ENCODE assay signal across 28 cellular contexts in the genomic region with DNA sequence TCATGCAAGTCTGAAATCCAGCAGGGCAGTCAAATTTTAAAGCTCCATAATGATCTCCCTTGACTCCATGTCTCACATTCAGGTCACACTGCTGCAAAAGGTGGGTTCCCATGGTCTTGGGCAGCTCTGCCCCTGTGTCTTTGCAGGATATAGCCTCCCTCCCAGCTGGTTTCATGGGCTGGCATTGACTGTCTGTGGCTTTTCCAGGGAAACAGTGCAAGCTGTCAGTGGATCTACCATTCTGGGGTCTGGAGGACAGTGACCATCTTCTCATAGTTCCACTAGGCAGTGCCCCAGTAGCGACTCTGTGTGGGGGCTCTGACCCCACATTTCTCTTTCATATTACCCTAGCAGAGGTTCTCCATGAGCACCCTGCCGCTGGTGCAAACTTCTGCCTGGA.
"Had no signal": no experiment of that assay in that cellular context is flagged by ENCODE, and none has a peak within 500 bp of the region (broad histone marks: within the 10 kb centered on the region; RNA-seq: fewer than 3 reads in every experiment).

No MANE protein-coding gene starts in this region.

- DNase-seq: activated CD4-positive, alpha-beta T cell treated with anti-CD3 and anti-CD28 coated beads, Interleukin-2, amount 10 ng/mL, durations not matched to agents 24 days and 14 days; activated CD4-positive, alpha-beta T cell treated with anti-CD3 and anti-CD28 coated beads, Interleukin-2, amount 50 U/mL, for 48 hours; activated naive CD4-positive, alpha-beta T cell; activated naive CD4-positive, alpha-beta T cell treated with anti-CD3 and anti-CD28 coated beads, Interleukin-2, amount 50 U/mL, for 16 hours; activated naive CD8-positive, alpha-beta T cell treated with anti-CD3 and anti-CD28 coated beads for 36 hours; activated T-cell treated with anti-CD3 and anti-CD28 coated beads for 4 hours; activated T-cell treated with anti-CD3 and anti-CD28 coated beads, Interleukin-2, amount 50 U/mL, for 4 hours; amniotic stem cell; aorta; brain microvascular endothelial cell; NCI-H1092 treated with DMSO at 0.1 percent for 48 hours; NCI-H1417; NCI-H146; NCI-H187; NCI-H2029 treated with DMSO at 0.1 percent for 48 hours; NCI-H2107; NCI-H2171; NCI-H510A; NCI-H526; SHP77 treated with DMSO at 0.1 percent for 48 hours; SK-N-SH had no signal

- H3K9ac ChIP-seq: SK-N-SH had no signal

- H3K36me3 ChIP-seq: brain microvascular endothelial cell, SJSA1 had no signal

- ATAC-seq: activated T-cell treated with anti-CD3 and anti-CD28 coated beads, Interleukin-2, amount 50 U/mL, for 4 hours; K562; Panc1 had no signal

- H3K27me3 Mint-ChIP-seq: activated CD4-positive, alpha-beta T cell treated with anti-CD3 and anti-CD28 coated beads, Interleukin-2, amount 10 ng/mL, durations not matched to agents 24 days and 14 days had no signal

- H3K4me3 Mint-ChIP-seq: activated CD4-positive, alpha-beta T cell treated with anti-CD3 and anti-CD28 coated beads, Interleukin-2, amount 10 ng/mL, durations not matched to agents 24 days and 14 days; activated naive CD8-positive, alpha-beta T cell treated with anti-CD3 and anti-CD28 coated beads for 36 hours; activated T-cell treated with anti-CD3 and anti-CD28 coated beads, Interleukin-2, amount 50 U/mL, for 4 hours; activated T-helper 1 cell treated with anti-CD3 and anti-CD28 coated beads, Interleukin-12 subunit alpha, Interleukin-12 subunit beta, Interleukin-2, Interleukin-4 antibody, amounts not matched to agents 30 ng/mL and 10 ng/mL and 1 ng/mL, durations not matched to agents 14 hours and 24 hours and 36 hours; central memory CD8-positive, alpha-beta T cell; T-helper 1 cell treated with Interleukin-12 subunit alpha and Interleukin-12 subunit beta and Interleukin-4 antibody, amounts not matched to agents 30 μg/mL and 1 μg/mL, for 36 hours; T-helper 2 cell treated with Interferon-gamma antibody and Interleukin-4, amounts not matched to agents 5 μg/mL and 100 μg/mL, for 36 hours had no signal

- H3K27me3 ChIP-seq: brain microvascular endothelial cell, SJSA1 had no signal

- H3K9me3 ChIP-seq: SK-N-SH had no signal

- H3K27ac ChIP-seq: brain microvascular endothelial cell, SJSA1 had no signal

- H3K9me3 Mint-ChIP-seq: activated CD4-positive, alpha-beta T cell treated with anti-CD3 and anti-CD28 coated beads, Interleukin-2, amount 10 ng/mL, durations not matched to agents 24 days and 14 days; activated T-helper 1 cell treated with anti-CD3 and anti-CD28 coated beads, Interleukin-12 subunit alpha, Interleukin-12 subunit beta, Interleukin-2, Interleukin-4 antibody, amounts not matched to agents 30 ng/mL and 10 ng/mL and 1 ng/mL, durations not matched to agents 14 hours and 24 hours and 36 hours; central memory CD8-positive, alpha-beta T cell; T-helper 2 cell treated with Interferon-gamma antibody and Interleukin-4, amounts not matched to agents 5 μg/mL and 100 μg/mL, for 36 hours had no signal

- H3K27ac Mint-ChIP-seq: activated CD4-positive, alpha-beta T cell treated with anti-CD3 and anti-CD28 coated beads, Interleukin-2, amount 10 ng/mL, durations not matched to agents 24 days and 14 days; activated naive CD8-positive, alpha-beta T cell treated with anti-CD3 and anti-CD28 coated beads for 36 hours; activated T-helper 1 cell treated with anti-CD3 and anti-CD28 coated beads, Interleukin-12 subunit alpha, Interleukin-12 subunit beta, Interleukin-2, Interleukin-4 antibody, amounts not matched to agents 30 ng/mL and 10 ng/mL and 1 ng/mL, durations not matched to agents 14 hours and 24 hours and 36 hours; T-helper 1 cell treated with Interleukin-12 subunit alpha and Interleukin-12 subunit beta and Interleukin-4 antibody, amounts not matched to agents 30 μg/mL and 1 μg/mL, for 36 hours; T-helper 2 cell treated with Interferon-gamma antibody and Interleukin-4, amounts not matched to agents 5 μg/mL and 100 μg/mL, for 36 hours had no signal

- H3K4me1 Mint-ChIP-seq: activated CD4-positive, alpha-beta T cell treated with anti-CD3 and anti-CD28 coated beads, Interleukin-2, amount 10 ng/mL, durations not matched to agents 24 days and 14 days; activated naive CD8-positive, alpha-beta T cell treated with anti-CD3 and anti-CD28 coated beads for 36 hours; central memory CD8-positive, alpha-beta T cell had no signal

- H3K4me2 ChIP-seq: SK-N-SH had no signal

- H3K4me3 ChIP-seq: K562, SJSA1 had no signal

- H3K36me3 Mint-ChIP-seq: activated naive CD8-positive, alpha-beta T cell treated with anti-CD3 and anti-CD28 coated beads for 36 hours had no signal
